In the genomic region with DNA sequence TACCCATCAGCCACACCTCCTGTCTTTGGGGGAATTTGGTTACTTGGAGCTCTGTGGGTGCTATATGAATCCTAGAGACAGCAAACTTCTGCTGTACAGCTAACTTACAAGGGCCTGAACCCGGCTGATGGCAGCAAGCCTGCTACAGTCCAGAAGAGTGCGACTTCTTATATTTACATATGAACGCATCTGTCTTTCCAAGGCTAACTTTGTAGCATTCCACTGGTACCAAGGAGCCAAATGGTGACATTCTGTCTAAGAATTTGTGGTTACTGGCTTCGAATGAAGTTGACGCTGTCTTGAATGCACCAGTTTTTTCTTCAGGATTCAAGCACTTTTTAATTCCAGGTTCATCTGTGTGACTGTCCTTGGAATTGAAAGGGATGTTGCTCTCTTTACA, we compare ENCODE assay signal across 16 cellular contexts. TPM values are rescaled to one million over a fixed set of nuclear protein-coding genes. Genes with fewer than 3 reads are reported as not detected.
DNase-seq lines count a peak whose midpoint lies in the region; ATAC-seq and FAIRE-seq lines count a peak whose summit lies in the region.
"Had no signal": no experiment of that assay in that cellular context is flagged by ENCODE, and none has a peak within 500 bp of the region (broad histone marks: within the 10 kb centered on the region; RNA-seq: fewer than 3 reads in every experiment).

No MANE protein-coding gene starts in this region.

- no peak overlapping the region for H3K27ac Mint-ChIP-seq in activated naive CD8-positive, alpha-beta T cell treated with anti-CD3 and anti-CD28 coated beads, Interleukin-2, amount 50 U/mL, for 24 hours
- H3K27ac Mint-ChIP-seq: mesothelial cell of epicardium had no signal

- WGBS in GM23248 (ENCODE audit: low coverage in 1 of 2, low lambda C conversion rate in 2 of 2, missing lambda C conversion rate in 2 of 2), 2 experiments: 70 to 75% methylated on average over 5 of the region's 5 CpGs

- no peaks in the 10 kb centered on the region for H3K9me3 ChIP-seq in GM23248 (ENCODE audit: low read depth)

- no peaks in the 10 kb centered on the region for H3K9me3 Mint-ChIP-seq in activated naive CD8-positive, alpha-beta T cell treated with anti-CD3 and anti-CD28 coated beads, Interleukin-2, amount 50 U/mL, for 24 hours
- H3K9me3 Mint-ChIP-seq: mesothelial cell of epicardium; stimulated activated naive CD8-positive, alpha-beta T cell treated with anti-CD3 and anti-CD28 coated beads, Interleukin-15, Interleukin-2, amounts not matched to agents 100 ng/mL and 50 ng/mL, for 24 hours had no signal

- no peaks in the 10 kb centered on the region for H4K20me1 ChIP-seq in GM23248 (ENCODE audit: insufficient read depth)

- peaks cover 20% of the 10 kb centered on the region for H3F3A ChIP-seq in GM23248 (ENCODE audit: insufficient read depth)

- H3K36me3 Mint-ChIP-seq in activated naive CD8-positive, alpha-beta T cell treated with anti-CD3 and anti-CD28 coated beads, Interleukin-2, amount 50 U/mL, for 24 hours (ENCODE audit: low read depth): peaks cover 68% of the 10 kb centered on the region

- no peak for ATAC-seq in activated naive CD8-positive, alpha-beta T cell treated with anti-CD3 and anti-CD28 coated beads, Interleukin-2, amount 50 U/mL, for 24 hours
- no peak for ATAC-seq in HG03469 (IDR thresholded peaks at IDR 0.05; ENCODE audit: unreplicated experiment)

- peaks cover 26% of the 10 kb centered on the region for H3K4me1 ChIP-seq in GM23248 (ENCODE audit: insufficient read depth)

- in situ Hi-C loops in GM23248 (cut with MboI): no loop called here

- H3K4me3 Mint-ChIP-seq in activated naive CD8-positive, alpha-beta T cell treated with anti-CD3 and anti-CD28 coated beads, Interleukin-2, amount 50 U/mL, for 24 hours: no peak overlapping the region
- H3K4me3 Mint-ChIP-seq: mesothelial cell of epicardium; stimulated activated naive CD8-positive, alpha-beta T cell treated with anti-CD3 and anti-CD28 coated beads, Interleukin-15, Interleukin-2, amounts not matched to agents 100 ng/mL and 50 ng/mL, for 24 hours had no signal

- H3K27me3 Mint-ChIP-seq in activated naive CD8-positive, alpha-beta T cell treated with anti-CD3 and anti-CD28 coated beads, Interleukin-2, amount 50 U/mL, for 24 hours: no peaks in the 10 kb centered on the region
- H3K27me3 Mint-ChIP-seq: stimulated activated naive CD8-positive, alpha-beta T cell treated with anti-CD3 and anti-CD28 coated beads, Interleukin-15, Interleukin-2, amounts not matched to agents 100 ng/mL and 50 ng/mL, for 24 hours had no signal

- H3K9ac ChIP-seq in GM23248: 0 out of 2 replicates have a peak overlapping the region, but pooled peaks have one; percentile 13

- no peak for FAIRE-seq in urothelium cell line (lab: Jason Lieb, UNC)
- FAIRE-seq: bronchial epithelial cell, islet of Langerhans had no signal

- H2AFZ ChIP-seq in GM23248: no peak overlapping the region

- peak overlapping the region; percentile 56 for H3K27ac ChIP-seq in GM23248

- peaks cover 19% of the 10 kb centered on the region for H3K79me2 ChIP-seq in GM23248 (ENCODE audit: insufficient read depth)

- H3K4me3 ChIP-seq in GM23248: no peak overlapping the region

- peak overlapping the region; percentile 14 for H3K4me2 ChIP-seq in GM23248 (ENCODE audit: unreplicated experiment)

- peaks cover 22% of the 10 kb centered on the region for H3K36me3 ChIP-seq in GM23248 (ENCODE audit: low read depth)

- H3K27me3 ChIP-seq in GM23248 (replicated peaks; ENCODE audit: insufficient read depth): no peaks in the 10 kb centered on the region

- H3K4me1 Mint-ChIP-seq in activated naive CD8-positive, alpha-beta T cell treated with anti-CD3 and anti-CD28 coated beads, Interleukin-2, amount 50 U/mL, for 24 hours: peaks cover 15% of the 10 kb centered on the region

- DNase-seq in GM23248 (peak; percentile 77), amniotic stem cell (lab: John Stamatoyannopoulos, UW) (peak; percentile 74), glomerular visceral epithelial cell (ENCODE audit: extremely low spot score) (peak; percentile 83), urothelium cell line (ENCODE audit: low spot score) (peak; percentile 54), NK-92 (lab: John Stamatoyannopoulos, UW; ENCODE audit: unreplicated experiment) (no peak)
- DNase-seq in activated naive CD8-positive, alpha-beta T cell treated with anti-CD3 and anti-CD28 coated beads, Interleukin-2, amount 50 U/mL, for 24 hours: no peak
- DNase-seq: activated CD8-positive, alpha-beta memory T cell treated with anti-CD3 and anti-CD28 coated beads for 24 hours; activated effector memory CD4-positive, alpha-beta T cell treated with Interleukin-2 at 50 U/mL for 16 hours; COR-L47; NCI-H187; NCI-H524 had no signal

- no peaks in the 10 kb centered on the region for H3K9me2 ChIP-seq in GM23248 (ENCODE audit: insufficient read depth)

RNA-seq across cellular contexts. Expression of gene THUMPD2, which starts 42.5 kb away (rescaled TPM):
- total RNA-seq in GM23248 (2014; rRNA removed; shearing (Covaris generic)): 5.6 and 13.9 TPM in 2 replicates
- polyA plus RNA-seq in GM23248 (2016; fragmentation: Nextera tagmentation; extraction: Ambion mirVana): 4.1 and 5.8 TPM in 2 replicates

Comparison
In these comparisons a context has a peak if more than half of its experiments do, and no peak if none do; other contexts are left out.
1. DNase-seq: peak in GM23248 (single experiment), amniotic stem cell (single experiment), glomerular visceral epithelial cell (single experiment) and urothelium cell line (single experiment); none in activated naive CD8-positive, alpha-beta T cell treated with anti-CD3 and anti-CD28 coated beads, Interleukin-2, amount 50 U/mL, for 24 hours (single experiment) and NK-92 (single experiment).